In genomic region chr1:229282295-229282823, GRCh38 we compare ENCODE assay signal across 1 cellular context.
TF ChIP-seq lines count a peak whose summit lies in the region.

No MANE protein-coding gene starts in this region.

TF ChIP-seq in K562, 482 proteins besides CTCF, POLR2A, EP300 and RAD21 (continued from another document):
- TF ChIP-seq, protein P1, sequence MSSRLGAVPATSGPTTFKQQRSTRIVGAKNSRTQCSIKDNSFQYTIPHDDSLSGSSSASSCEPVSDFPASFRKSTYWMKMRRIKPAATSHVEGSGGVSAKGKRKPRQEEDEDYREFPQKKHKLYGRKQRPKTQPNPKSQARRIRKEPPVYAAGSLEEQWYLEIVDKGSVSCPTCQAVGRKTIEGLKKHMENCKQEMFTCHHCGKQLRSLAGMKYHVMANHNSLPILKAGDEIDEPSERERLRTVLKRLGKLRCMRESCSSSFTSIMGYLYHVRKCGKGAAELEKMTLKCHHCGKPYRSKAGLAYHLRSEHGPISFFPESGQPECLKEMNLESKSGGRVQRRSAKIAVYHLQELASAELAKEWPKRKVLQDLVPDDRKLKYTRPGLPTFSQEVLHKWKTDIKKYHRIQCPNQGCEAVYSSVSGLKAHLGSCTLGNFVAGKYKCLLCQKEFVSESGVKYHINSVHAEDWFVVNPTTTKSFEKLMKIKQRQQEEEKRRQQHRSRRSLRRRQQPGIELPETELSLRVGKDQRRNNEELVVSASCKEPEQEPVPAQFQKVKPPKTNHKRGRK (tag; IDR thresholded peaks at IDR 0.05): peak; percentile 10; the same call in 1 of the 2 replicates
- 0 out of 2 replicates have a peak, but pooled peaks have one; percentile 12 for TF ChIP-seq HLTF (IDR thresholded peaks at IDR 0.05)
